Comparison of ENCODE assay signal across 1 cellular context in the genomic region with DNA sequence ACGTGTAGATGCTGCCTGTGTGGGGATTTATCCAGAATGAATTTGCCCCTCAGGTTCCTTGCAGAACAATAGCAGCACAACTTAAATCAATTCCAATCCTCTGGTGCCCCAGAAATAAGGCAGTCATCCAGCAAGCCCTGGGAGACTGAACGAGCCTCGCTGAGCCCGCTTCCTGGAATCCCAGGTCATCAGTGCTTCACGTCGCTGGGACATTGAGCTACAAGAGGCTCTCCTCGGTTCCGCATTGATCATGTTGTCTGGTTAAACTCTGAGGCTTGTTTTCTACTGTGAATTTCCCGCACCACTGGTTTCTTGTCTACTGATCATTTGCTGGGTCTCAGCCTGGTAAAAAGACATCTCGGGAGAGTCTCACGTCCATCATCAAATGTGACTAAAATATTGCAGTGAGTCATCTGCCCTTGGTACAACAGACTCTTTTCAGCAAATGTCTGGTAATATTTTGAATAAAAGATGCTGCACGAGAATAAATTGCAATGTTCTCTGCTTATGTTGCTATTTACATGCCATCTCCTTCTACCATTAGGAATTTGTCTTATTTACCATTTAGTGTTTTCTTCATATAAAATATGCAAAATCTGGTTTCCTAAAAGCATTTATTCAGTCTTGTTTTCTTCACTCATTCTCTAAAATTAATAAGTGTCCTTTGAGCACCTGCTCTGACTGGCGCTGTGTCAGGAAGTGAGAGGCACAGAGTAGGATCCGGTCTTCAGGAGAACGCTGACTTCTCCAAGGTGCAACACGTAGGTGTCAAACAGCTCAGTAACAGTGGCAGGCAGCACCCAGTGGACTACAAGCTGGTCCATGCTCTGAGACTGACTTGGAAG.
TF ChIP-seq lines count a peak whose summit lies in the region.

No MANE protein-coding gene starts in this region.

TF ChIP-seq in SK-N-SH, 30 proteins besides CTCF, POLR2A, EP300 and RAD21 (continued from another document):
- no peak for TF ChIP-seq REST (IDR thresholded peaks at IDR 0.05; ENCODE audit: low read depth, low read length)
- no peak for TF ChIP-seq PBX3 (IDR thresholded peaks at IDR 0.05)
